In the genomic region with DNA sequence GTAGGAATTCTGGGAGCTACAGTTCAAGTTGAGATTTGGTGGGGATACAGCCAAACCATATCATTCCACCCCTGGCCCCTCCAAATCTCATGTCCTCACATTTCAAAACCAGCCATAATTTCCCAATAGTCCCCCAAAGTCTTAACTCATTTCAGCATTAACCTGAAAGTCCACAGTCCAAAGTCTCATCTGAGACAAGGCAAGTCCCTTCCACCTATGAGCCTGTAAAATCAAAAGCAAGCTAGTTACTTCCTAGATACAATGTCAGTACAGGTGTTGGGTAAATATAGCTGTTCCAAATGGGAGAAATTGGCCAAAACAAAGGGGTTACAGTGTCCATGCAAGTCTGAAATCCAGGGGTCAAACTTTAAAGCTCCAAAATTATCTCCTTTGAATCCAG, we compare ENCODE assay signal across 5 cellular contexts. TPM values are rescaled to one million over a fixed set of nuclear protein-coding genes. Genes with fewer than 3 reads are reported as not detected.
"Had no signal": no experiment of that assay in that cellular context is flagged by ENCODE, and none has a peak within 500 bp of the region (broad histone marks: within the 10 kb centered on the region; RNA-seq: fewer than 3 reads in every experiment).

No MANE protein-coding gene starts in this region.

RNA-seq across cellular contexts. Expression of a gene that starts 30.9 kb away (rescaled TPM):
- total RNA-seq: HT-29, HT1080, IMR-90, K562 had no signal
- polyA plus RNA-seq: IgD-negative memory B cell, IMR-90, K562 had no signal
